Comparison of ENCODE assay signal across 1 cellular context in genomic region chr1:211566431-211567025, GRCh38.
TF ChIP-seq lines count a peak whose summit lies in the region.

No MANE protein-coding gene starts in this region.

TF ChIP-seq in GM12878, 131 proteins besides CTCF, POLR2A, EP300 and RAD21 (continued from another document):
- no peak for TF ChIP-seq ZBTB11 (CRISPR knock-in tag; IDR thresholded peaks at IDR 0.05)
- no peak for TF ChIP-seq SMC3 (IDR thresholded peaks at IDR 0.05; ENCODE audit: borderline replicate concordance, low read length)
- no peak for TF ChIP-seq SMARCA5 (IDR thresholded peaks at IDR 0.05)
- no peak for TF ChIP-seq HCFC1 (IDR thresholded peaks at IDR 0.05; ENCODE audit: low read length)
- no peak for TF ChIP-seq POLR2AphosphoS5 (IDR thresholded peaks at IDR 0.05; ENCODE audit: low read length)
- TF ChIP-seq SREBF2 (IDR thresholded peaks at IDR 0.05; ENCODE audit: low read length), result no peak
- TF ChIP-seq IRF4 (IDR thresholded peaks at IDR 0.05; ENCODE audit: low read depth, low read length), result peak; percentile 89
